11 cellular contexts compared by ENCODE assay signal in the genomic region with DNA sequence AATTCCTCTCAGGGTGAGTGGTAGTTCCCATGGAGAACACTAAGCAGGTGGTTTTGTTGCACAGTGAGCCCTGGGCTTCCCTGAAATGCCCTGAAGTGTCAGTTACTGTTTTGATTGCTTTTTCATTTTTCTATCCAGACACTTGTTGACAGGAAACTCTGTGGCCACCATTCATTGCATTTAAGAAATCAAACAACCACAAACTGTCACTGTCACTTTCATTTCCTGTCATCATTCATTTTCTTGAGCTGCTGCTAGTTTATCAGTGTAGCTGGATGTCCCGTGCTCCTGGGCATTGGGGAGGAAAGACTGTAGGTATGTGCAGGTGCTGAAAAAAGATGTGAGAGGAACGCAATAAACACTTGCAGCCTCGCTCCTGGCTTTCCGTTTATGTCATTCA.
A peak's percentile ranks its signal among the peaks of the same experiment; 100 is the strongest.
DNase-seq lines count a peak whose midpoint lies in the region; ATAC-seq and TF ChIP-seq lines count a peak whose summit lies in the region.
"Had no signal": no experiment of that assay in that cellular context is flagged by ENCODE, and none has a peak within 500 bp of the region (broad histone marks: within the 10 kb centered on the region; RNA-seq: fewer than 3 reads in every experiment).

No MANE protein-coding gene starts in this region.

- H3K4me3 Mint-ChIP-seq in chondrocyte (ENCODE audit: unreplicated experiment), result no peak overlapping the region
- H3K4me3 Mint-ChIP-seq: endodermal cell, neural progenitor cell had no signal

- DNase-seq in NOMO-1 treated with DMSO at 0.1 percent for 48 hours (lab: John Stamatoyannopoulos, UW; ENCODE audit: unreplicated experiment) (peak; percentile 93), chondrocyte (ENCODE audit: low spot score) (no peak), caudate nucleus (lab: John Stamatoyannopoulos, UW) (no peak)
- DNase-seq in stimulated activated CD4-positive, alpha-beta T cell treated with anti-CD3 and anti-CD28 coated beads, Interleukin-1b, Interleukin-23, amount 100 ng/mL, for 48 hours, result no peak
- no peak for DNase-seq in stimulated activated CD4-positive, alpha-beta T cell treated with anti-CD3 and anti-CD28 coated beads, Interleukin-4, amount 100 ng/mL, for 1 hour
- DNase-seq: endodermal cell had no signal

- H3K4me1 ChIP-seq in BLaER1, result peaks cover 58% of the 10 kb centered on the region

- peak overlapping the region; percentile 72 for H3K9ac ChIP-seq in BLaER1
- H3K9ac ChIP-seq: neural progenitor cell had no signal

- H3K27ac Mint-ChIP-seq in chondrocyte (ENCODE audit: unreplicated experiment), result no peak overlapping the region
- H3K27ac Mint-ChIP-seq: endodermal cell, neural progenitor cell had no signal

- ATAC-seq in GM19023 (IDR thresholded peaks at IDR 0.05; ENCODE audit: unreplicated experiment) (peak; percentile 93), HG03060 (IDR thresholded peaks at IDR 0.05; ENCODE audit: low read depth, unreplicated experiment) (peak; percentile 94)

- H3K36me3 ChIP-seq in BLaER1, result peaks cover 16% of the 10 kb centered on the region; the same call in 1 of the 2 replicates
- H3K36me3 ChIP-seq: neural progenitor cell, thoracic aorta had no signal

- no peaks in the 10 kb centered on the region for H4K20me1 ChIP-seq in BLaER1

- H3K27ac ChIP-seq in BLaER1 (peak overlapping the region; percentile 91), caudate nucleus (ENCODE audit: low read depth, low read length) (no peak overlapping the region)
- H3K27ac ChIP-seq: neural progenitor cell, thoracic aorta had no signal

- H3K9me3 Mint-ChIP-seq in chondrocyte (ENCODE audit: low read depth), result peaks cover 20% of the 10 kb centered on the region

- H3K4me1 Mint-ChIP-seq in chondrocyte (ENCODE audit: low read depth), result peaks cover 20% of the 10 kb centered on the region
- H3K4me1 Mint-ChIP-seq: endodermal cell, neural progenitor cell had no signal

- TF ChIP-seq CTCF in chondrocyte (IDR thresholded peaks at IDR 0.05), result no peak

- no peaks in the 10 kb centered on the region for H3K27me3 ChIP-seq in BLaER1
- H3K27me3 ChIP-seq: neural progenitor cell had no signal

- no peaks in the 10 kb centered on the region for H3K27me3 Mint-ChIP-seq in chondrocyte (ENCODE audit: low read depth)

- peaks cover 6% of the 10 kb centered on the region for H3K36me3 Mint-ChIP-seq in chondrocyte (ENCODE audit: low read depth)
- H3K36me3 Mint-ChIP-seq: neural progenitor cell had no signal

- H3K4me3 ChIP-seq in BLaER1, result peak overlapping the region; percentile 22; the same call in 1 of the 2 replicates
- H3K4me3 ChIP-seq: neural progenitor cell, thoracic aorta had no signal

- H3K9me3 ChIP-seq in BLaER1, result peaks cover 60% of the 10 kb centered on the region
- H3K9me3 ChIP-seq: thoracic aorta had no signal

- H3K4me2 ChIP-seq in BLaER1, result peak overlapping the region; percentile 68
- H3K4me2 ChIP-seq: neural progenitor cell had no signal
